ENCODE assay signal across 1 cellular context in the genomic region with DNA sequence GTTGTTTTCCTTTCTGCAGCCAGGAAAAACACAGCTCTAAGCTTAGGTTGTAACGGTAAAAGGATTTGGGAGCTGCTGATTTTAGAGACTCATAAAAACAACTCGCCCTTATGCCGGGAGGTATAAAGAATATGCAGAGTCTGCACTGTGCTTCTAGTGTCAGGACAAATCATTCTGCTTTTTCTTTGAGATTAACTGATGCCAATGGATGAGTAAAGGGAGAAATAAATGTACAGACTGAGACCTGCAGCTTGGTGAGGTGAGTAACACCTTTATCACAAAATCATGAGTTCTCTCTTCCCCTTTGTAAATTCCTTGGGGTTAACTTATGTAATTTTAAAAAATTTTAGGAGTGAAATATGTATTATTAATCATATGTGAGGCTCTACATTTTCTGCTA.
TF ChIP-seq lines count a peak whose summit lies in the region.

No MANE protein-coding gene starts in this region.

TF ChIP-seq in GM12878, 131 proteins besides CTCF, POLR2A, EP300 and RAD21:
- TF ChIP-seq, protein P1, sequence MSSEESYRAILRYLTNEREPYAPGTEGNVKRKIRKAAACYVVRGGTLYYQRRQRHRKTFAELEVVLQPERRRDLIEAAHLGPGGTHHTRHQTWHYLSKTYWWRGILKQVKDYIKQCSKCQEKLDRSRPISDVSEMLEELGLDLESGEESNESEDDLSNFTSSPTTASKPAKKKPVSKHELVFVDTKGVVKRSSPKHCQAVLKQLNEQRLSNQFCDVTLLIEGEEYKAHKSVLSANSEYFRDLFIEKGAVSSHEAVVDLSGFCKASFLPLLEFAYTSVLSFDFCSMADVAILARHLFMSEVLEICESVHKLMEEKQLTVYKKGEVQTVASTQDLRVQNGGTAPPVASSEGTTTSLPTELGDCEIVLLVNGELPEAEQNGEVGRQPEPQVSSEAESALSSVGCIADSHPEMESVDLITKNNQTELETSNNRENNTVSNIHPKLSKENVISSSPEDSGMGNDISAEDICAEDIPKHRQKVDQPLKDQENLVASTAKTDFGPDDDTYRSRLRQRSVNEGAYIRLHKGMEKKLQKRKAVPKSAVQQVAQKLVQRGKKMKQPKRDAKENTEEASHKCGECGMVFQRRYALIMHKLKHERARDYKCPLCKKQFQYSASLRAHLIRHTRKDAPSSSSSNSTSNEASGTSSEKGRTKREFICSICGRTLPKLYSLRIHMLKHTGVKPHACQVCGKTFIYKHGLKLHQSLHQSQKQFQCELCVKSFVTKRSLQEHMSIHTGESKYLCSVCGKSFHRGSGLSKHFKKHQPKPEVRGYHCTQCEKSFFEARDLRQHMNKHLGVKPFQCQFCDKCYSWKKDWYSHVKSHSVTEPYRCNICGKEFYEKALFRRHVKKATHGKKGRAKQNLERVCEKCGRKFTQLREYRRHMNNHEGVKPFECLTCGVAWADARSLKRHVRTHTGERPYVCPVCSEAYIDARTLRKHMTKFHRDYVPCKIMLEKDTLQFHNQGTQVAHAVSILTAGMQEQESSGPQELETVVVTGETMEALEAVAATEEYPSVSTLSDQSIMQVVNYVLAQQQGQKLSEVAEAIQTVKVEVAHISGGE (CRISPR knock-in tag; IDR thresholded peaks at IDR 0.05) = no peak
- TF ChIP-seq, protein P2, sequence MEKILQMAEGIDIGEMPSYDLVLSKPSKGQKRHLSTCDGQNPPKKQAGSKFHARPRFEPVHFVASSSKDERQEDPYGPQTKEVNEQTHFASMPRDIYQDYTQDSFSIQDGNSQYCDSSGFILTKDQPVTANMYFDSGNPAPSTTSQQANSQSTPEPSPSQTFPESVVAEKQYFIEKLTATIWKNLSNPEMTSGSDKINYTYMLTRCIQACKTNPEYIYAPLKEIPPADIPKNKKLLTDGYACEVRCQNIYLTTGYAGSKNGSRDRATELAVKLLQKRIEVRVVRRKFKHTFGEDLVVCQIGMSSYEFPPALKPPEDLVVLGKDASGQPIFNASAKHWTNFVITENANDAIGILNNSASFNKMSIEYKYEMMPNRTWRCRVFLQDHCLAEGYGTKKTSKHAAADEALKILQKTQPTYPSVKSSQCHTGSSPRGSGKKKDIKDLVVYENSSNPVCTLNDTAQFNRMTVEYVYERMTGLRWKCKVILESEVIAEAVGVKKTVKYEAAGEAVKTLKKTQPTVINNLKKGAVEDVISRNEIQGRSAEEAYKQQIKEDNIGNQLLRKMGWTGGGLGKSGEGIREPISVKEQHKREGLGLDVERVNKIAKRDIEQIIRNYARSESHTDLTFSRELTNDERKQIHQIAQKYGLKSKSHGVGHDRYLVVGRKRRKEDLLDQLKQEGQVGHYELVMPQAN (conservative IDR thresholded peaks at IDR 0.05) = no peak
- TF ChIP-seq IRF4 (IDR thresholded peaks at IDR 0.05; ENCODE audit: low read depth, low read length) (no peak), ZBED1 (IDR thresholded peaks at IDR 0.05; ENCODE audit: borderline replicate concordance) (no peak), EED (IDR thresholded peaks at IDR 0.05; ENCODE audit: low read depth) (no peak), SRF (IDR thresholded peaks at IDR 0.05; ENCODE audit: low read depth in 2 of 2, low read length in 2 of 2) (no peak), ASH2L (IDR thresholded peaks at IDR 0.05; ENCODE audit: borderline replicate concordance, low read depth) (no peak), JUNB (IDR thresholded peaks at IDR 0.05) (no peak), NR2C2 (IDR thresholded peaks at IDR 0.05; ENCODE audit: borderline replicate concordance, control insufficient read depth, insufficient read length, low read depth) (no peak), BCL11A (IDR thresholded peaks at IDR 0.05; ENCODE audit: low read depth, low read length) (no peak), RB1 (IDR thresholded peaks at IDR 0.05; ENCODE audit: borderline replicate concordance) (no peak), TBL1XR1 (IDR thresholded peaks at IDR 0.05; ENCODE audit: low read depth, low read length) (no peak), ZNF274 (IDR thresholded peaks at IDR 0.05; ENCODE audit: insufficient read depth, insufficient read length) (no peak)
- TF ChIP-seq, protein P3, sequence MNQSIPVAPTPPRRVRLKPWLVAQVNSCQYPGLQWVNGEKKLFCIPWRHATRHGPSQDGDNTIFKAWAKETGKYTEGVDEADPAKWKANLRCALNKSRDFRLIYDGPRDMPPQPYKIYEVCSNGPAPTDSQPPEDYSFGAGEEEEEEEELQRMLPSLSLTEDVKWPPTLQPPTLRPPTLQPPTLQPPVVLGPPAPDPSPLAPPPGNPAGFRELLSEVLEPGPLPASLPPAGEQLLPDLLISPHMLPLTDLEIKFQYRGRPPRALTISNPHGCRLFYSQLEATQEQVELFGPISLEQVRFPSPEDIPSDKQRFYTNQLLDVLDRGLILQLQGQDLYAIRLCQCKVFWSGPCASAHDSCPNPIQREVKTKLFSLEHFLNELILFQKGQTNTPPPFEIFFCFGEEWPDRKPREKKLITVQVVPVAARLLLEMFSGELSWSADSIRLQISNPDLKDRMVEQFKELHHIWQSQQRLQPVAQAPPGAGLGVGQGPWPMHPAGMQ (IDR thresholded peaks at IDR 0.05; ENCODE audit: borderline replicate concordance) = no peak
- TF ChIP-seq, protein P4, sequence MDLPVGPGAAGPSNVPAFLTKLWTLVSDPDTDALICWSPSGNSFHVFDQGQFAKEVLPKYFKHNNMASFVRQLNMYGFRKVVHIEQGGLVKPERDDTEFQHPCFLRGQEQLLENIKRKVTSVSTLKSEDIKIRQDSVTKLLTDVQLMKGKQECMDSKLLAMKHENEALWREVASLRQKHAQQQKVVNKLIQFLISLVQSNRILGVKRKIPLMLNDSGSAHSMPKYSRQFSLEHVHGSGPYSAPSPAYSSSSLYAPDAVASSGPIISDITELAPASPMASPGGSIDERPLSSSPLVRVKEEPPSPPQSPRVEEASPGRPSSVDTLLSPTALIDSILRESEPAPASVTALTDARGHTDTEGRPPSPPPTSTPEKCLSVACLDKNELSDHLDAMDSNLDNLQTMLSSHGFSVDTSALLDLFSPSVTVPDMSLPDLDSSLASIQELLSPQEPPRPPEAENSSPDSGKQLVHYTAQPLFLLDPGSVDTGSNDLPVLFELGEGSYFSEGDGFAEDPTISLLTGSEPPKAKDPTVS (IDR thresholded peaks at IDR 0.05; ENCODE audit: low read depth, low read length) = no peak
- TF ChIP-seq, protein P5, sequence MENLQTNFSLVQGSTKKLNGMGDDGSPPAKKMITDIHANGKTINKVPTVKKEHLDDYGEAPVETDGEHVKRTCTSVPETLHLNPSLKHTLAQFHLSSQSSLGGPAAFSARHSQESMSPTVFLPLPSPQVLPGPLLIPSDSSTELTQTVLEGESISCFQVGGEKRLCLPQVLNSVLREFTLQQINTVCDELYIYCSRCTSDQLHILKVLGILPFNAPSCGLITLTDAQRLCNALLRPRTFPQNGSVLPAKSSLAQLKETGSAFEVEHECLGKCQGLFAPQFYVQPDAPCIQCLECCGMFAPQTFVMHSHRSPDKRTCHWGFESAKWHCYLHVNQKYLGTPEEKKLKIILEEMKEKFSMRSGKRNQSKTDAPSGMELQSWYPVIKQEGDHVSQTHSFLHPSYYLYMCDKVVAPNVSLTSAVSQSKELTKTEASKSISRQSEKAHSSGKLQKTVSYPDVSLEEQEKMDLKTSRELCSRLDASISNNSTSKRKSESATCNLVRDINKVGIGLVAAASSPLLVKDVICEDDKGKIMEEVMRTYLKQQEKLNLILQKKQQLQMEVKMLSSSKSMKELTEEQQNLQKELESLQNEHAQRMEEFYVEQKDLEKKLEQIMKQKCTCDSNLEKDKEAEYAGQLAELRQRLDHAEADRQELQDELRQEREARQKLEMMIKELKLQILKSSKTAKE (IDR thresholded peaks at IDR 0.05; ENCODE audit: low read depth, poor library complexity, severe bottlenecking) = no peak
TF ChIP-seq in GM12878: peak in this region for 0.
